In the genomic region with DNA sequence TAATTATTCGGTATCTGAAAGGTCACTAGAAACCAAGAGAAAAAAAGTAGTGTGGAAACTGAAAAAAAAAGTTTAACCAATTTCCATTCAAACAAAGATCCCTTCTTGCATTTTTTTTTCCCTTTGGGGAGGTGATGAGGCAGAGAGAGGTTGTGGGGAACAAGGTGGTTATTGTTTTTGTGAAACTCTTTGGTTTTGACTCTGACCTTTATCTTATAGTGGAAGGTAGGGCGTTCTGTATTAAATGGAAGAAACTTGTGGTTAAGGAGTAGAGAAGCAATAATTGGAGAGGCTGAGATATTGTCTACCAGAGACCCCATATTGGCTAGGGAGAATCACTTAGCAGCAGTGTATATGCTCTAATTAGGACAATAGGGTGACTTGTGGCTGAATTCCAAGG, we compare ENCODE assay signal across 21 cellular contexts.
"Had no signal": no experiment of that assay in that cellular context is flagged by ENCODE, and none has a peak within 500 bp of the region (broad histone marks: within the 10 kb centered on the region; RNA-seq: fewer than 3 reads in every experiment).

No MANE protein-coding gene starts in this region.

- DNase-seq: activated CD4-positive, alpha-beta memory T cell treated with anti-CD3 and anti-CD28 coated beads, Interleukin-2, amount 10 ng/mL, durations not matched to agents 7 days and 5 days; activated CD4-positive, alpha-beta T cell treated with anti-CD3 and anti-CD28 coated beads for 1 hour; activated gamma-delta T cell treated with Interleukin-2 at 50 U/mL for 16 hours; activated naive CD8-positive, alpha-beta T cell treated with anti-CD3 and anti-CD28 coated beads, Interleukin-2, amount 10 ng/mL, durations not matched to agents 7 days and 5 days; cortex of kidney; heart left ventricle; left cardiac atrium; ovary; psoas muscle; spleen; stimulated activated CD4-positive, alpha-beta T cell treated with anti-CD3 and anti-CD28 coated beads, Interleukin-4, amount 100 ng/mL, for 1 hour; T-cell; transverse colon had no signal

- H3K36me3 ChIP-seq: cardiac muscle cell, heart left ventricle, neutrophil, ovary, right atrium auricular region, spleen, transverse colon had no signal

- H3K9me3 Mint-ChIP-seq: activated CD4-positive, alpha-beta memory T cell treated with anti-CD3 and anti-CD28 coated beads, Interleukin-2, amount 10 ng/mL, durations not matched to agents 7 days and 5 days; memory B cell; nephron; T-cell; T-helper 2 cell treated with Interferon-gamma antibody and Interleukin-4, amounts not matched to agents 5 μg/mL and 100 μg/mL, for 36 hours had no signal

- H3K36me3 Mint-ChIP-seq: memory B cell, T-cell had no signal

- H3K27ac Mint-ChIP-seq: activated CD4-positive, alpha-beta memory T cell treated with anti-CD3 and anti-CD28 coated beads, Interleukin-2, amount 10 ng/mL, durations not matched to agents 7 days and 5 days; activated naive CD8-positive, alpha-beta T cell treated with anti-CD3 and anti-CD28 coated beads, Interleukin-2, amount 10 ng/mL, durations not matched to agents 7 days and 5 days; memory B cell; nephron; T-cell; T-helper 2 cell treated with Interferon-gamma antibody and Interleukin-4, amounts not matched to agents 5 μg/mL and 100 μg/mL, for 36 hours had no signal

- H3K4me1 ChIP-seq: heart left ventricle, psoas muscle, right atrium auricular region, transverse colon had no signal

- H3K4me3 Mint-ChIP-seq: activated CD4-positive, alpha-beta memory T cell treated with anti-CD3 and anti-CD28 coated beads, Interleukin-2, amount 10 ng/mL, durations not matched to agents 7 days and 5 days; activated naive CD8-positive, alpha-beta T cell treated with anti-CD3 and anti-CD28 coated beads, Interleukin-2, amount 10 ng/mL, durations not matched to agents 7 days and 5 days; memory B cell; nephron; T-cell; T-helper 2 cell treated with Interferon-gamma antibody and Interleukin-4, amounts not matched to agents 5 μg/mL and 100 μg/mL, for 36 hours had no signal

- H3K27me3 ChIP-seq: cardiac muscle cell, neutrophil, ovary, right atrium auricular region, spleen, transverse colon had no signal

- H3K27me3 Mint-ChIP-seq: activated naive CD8-positive, alpha-beta T cell treated with anti-CD3 and anti-CD28 coated beads, Interleukin-2, amount 10 ng/mL, durations not matched to agents 7 days and 5 days had no signal

- H3K9me3 ChIP-seq: heart left ventricle, neutrophil, ovary, psoas muscle, right atrium auricular region, spleen, transverse colon had no signal

- H3K4me3 ChIP-seq: cardiac muscle cell, heart left ventricle, ovary, psoas muscle, right atrium auricular region, spleen, transverse colon had no signal

- H3K4me1 Mint-ChIP-seq: activated CD4-positive, alpha-beta memory T cell treated with anti-CD3 and anti-CD28 coated beads, Interleukin-2, amount 10 ng/mL, durations not matched to agents 7 days and 5 days; nephron had no signal

- FAIRE-seq: islet of Langerhans, urothelium cell line had no signal

- H3K27ac ChIP-seq: cardiac muscle cell, heart left ventricle, neutrophil, ovary, psoas muscle, right atrium auricular region, spleen, transverse colon had no signal

- ATAC-seq: heart left ventricle, psoas muscle, T-cell had no signal
